ENCODE assay signal across 20 cellular contexts in the genomic region with DNA sequence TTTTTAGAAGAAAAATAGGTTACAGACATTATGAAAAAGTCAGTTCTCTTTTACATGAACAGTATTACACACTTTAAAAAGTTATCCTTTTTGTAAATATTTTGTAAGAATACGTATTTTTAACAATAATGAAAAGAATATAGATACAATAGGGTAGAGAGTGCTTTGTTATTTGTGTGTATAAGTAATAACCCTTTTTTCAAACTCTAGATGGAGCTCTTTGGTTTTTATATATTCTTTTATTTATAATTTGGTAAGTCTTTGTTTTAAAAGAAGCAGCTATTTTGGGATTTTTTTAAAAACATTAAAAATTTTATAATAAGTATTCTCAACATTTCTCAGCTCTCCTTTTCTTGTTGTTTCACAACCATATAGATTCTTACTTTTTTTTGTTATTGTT. TPM values are rescaled to one million over a fixed set of nuclear protein-coding genes. Genes with fewer than 3 reads are reported as not detected.
A peak's percentile ranks its signal among the peaks of the same experiment; 100 is the strongest.
DNase-seq lines count a peak whose midpoint lies in the region; ATAC-seq, FAIRE-seq and TF ChIP-seq lines count a peak whose summit lies in the region.
"Had no signal": no experiment of that assay in that cellular context is flagged by ENCODE, and none has a peak within 500 bp of the region (broad histone marks: within the 10 kb centered on the region; RNA-seq: fewer than 3 reads in every experiment).

No MANE protein-coding gene starts in this region.

- no peaks in the 10 kb centered on the region for H3K9me3 Mint-ChIP-seq in activated T-cell treated with anti-CD3 and anti-CD28 coated beads, Interleukin-2, amount 50 U/mL, for 72 hours
- H3K9me3 Mint-ChIP-seq: activated CD4-positive, alpha-beta memory T cell treated with anti-CD3 and anti-CD28 coated beads for 36 hours; activated T-helper 1 cell treated with anti-CD3 and anti-CD28 coated beads, Interleukin-12 subunit alpha, Interleukin-12 subunit beta, Interleukin-2, Interleukin-4 antibody, amounts not matched to agents 30 ng/mL and 10 ng/mL and 1 ng/mL, durations not matched to agents 14 hours and 24 hours and 36 hours; immature natural killer cell; mesothelial cell of epicardium had no signal

- H3K9me3 ChIP-seq in Peyer's patch = no peaks in the 10 kb centered on the region
- H3K9me3 ChIP-seq: BE2C, gastroesophageal sphincter had no signal

- H3K36me3 ChIP-seq in Peyer's patch = no peaks in the 10 kb centered on the region
- H3K36me3 ChIP-seq: BE2C, gastroesophageal sphincter had no signal

- H3K27me3 Mint-ChIP-seq in activated T-cell treated with anti-CD3 and anti-CD28 coated beads, Interleukin-2, amount 50 U/mL, for 72 hours (ENCODE audit: low read depth) = no peaks in the 10 kb centered on the region
- H3K27me3 Mint-ChIP-seq: activated CD4-positive, alpha-beta memory T cell treated with anti-CD3 and anti-CD28 coated beads for 36 hours had no signal

- H3K36me3 Mint-ChIP-seq in activated T-cell treated with anti-CD3 and anti-CD28 coated beads, Interleukin-2, amount 50 U/mL, for 72 hours (ENCODE audit: insufficient read depth in 2 of 2) = no peaks in the 10 kb centered on the region
- H3K36me3 Mint-ChIP-seq: activated CD4-positive, alpha-beta memory T cell treated with anti-CD3 and anti-CD28 coated beads for 36 hours; mesothelial cell of epicardium had no signal

- TF ChIP-seq POLR2A in Peyer's patch (IDR thresholded peaks at IDR 0.05) = no peak

- no peak overlapping the region for H3K27ac Mint-ChIP-seq in activated T-cell treated with anti-CD3 and anti-CD28 coated beads, Interleukin-2, amount 50 U/mL, for 72 hours
- H3K27ac Mint-ChIP-seq: activated CD4-positive, alpha-beta memory T cell treated with anti-CD3 and anti-CD28 coated beads for 36 hours; activated T-helper 1 cell treated with anti-CD3 and anti-CD28 coated beads, Interleukin-12 subunit alpha, Interleukin-12 subunit beta, Interleukin-2, Interleukin-4 antibody, amounts not matched to agents 30 ng/mL and 10 ng/mL and 1 ng/mL, durations not matched to agents 14 hours and 24 hours and 36 hours; immature natural killer cell had no signal

- peak; percentile 12 for TF ChIP-seq CTCF in astrocyte of the spinal cord (IDR thresholded peaks at IDR 0.05; ENCODE audit: low read depth, low read length)
- TF ChIP-seq CTCF in Peyer's patch (IDR thresholded peaks at IDR 0.05) = no peak

- no peaks in the 10 kb centered on the region for H3K4me1 Mint-ChIP-seq in activated T-cell treated with anti-CD3 and anti-CD28 coated beads, Interleukin-2, amount 50 U/mL, for 72 hours (ENCODE audit: low read depth)
- H3K4me1 Mint-ChIP-seq: immature natural killer cell had no signal

- peak; percentile 98 for FAIRE-seq in A204.1 (lab: Jason Lieb, UNC)

- H3K4me3 ChIP-seq in astrocyte of the spinal cord (ENCODE audit: low read depth, low read length) (no peak overlapping the region), Peyer's patch (no peak overlapping the region)
- H3K4me3 ChIP-seq: gastroesophageal sphincter had no signal

- no peak overlapping the region for H3K4me3 Mint-ChIP-seq in activated T-cell treated with anti-CD3 and anti-CD28 coated beads, Interleukin-2, amount 50 U/mL, for 72 hours
- H3K4me3 Mint-ChIP-seq: activated CD4-positive, alpha-beta memory T cell treated with anti-CD3 and anti-CD28 coated beads for 36 hours; activated T-helper 1 cell treated with anti-CD3 and anti-CD28 coated beads, Interleukin-12 subunit alpha, Interleukin-12 subunit beta, Interleukin-2, Interleukin-4 antibody, amounts not matched to agents 30 ng/mL and 10 ng/mL and 1 ng/mL, durations not matched to agents 14 hours and 24 hours and 36 hours; immature natural killer cell; mesothelial cell of epicardium had no signal

- no peak for ATAC-seq in activated T-cell treated with anti-CD3 and anti-CD28 coated beads, Interleukin-2, amount 50 U/mL, for 72 hours (replicated peaks in 1 of 2)
- ATAC-seq: gastroesophageal sphincter had no signal

- DNase-seq in GM03348 (ENCODE audit: low spot score) = peak; percentile 13
- DNase-seq in astrocyte of the spinal cord (ENCODE audit: low read depth, low spot score) = peak; percentile 19
- DNase-seq in inferior parietal cortex (ENCODE audit: extremely low spot score) = peak; percentile 15
- no peak for DNase-seq in EL
- no peak for DNase-seq in activated T-cell treated with anti-CD3 and anti-CD28 coated beads, Interleukin-2, amount 50 U/mL, for 72 hours
- no peak for DNase-seq in NCI-H345 (lab: John Stamatoyannopoulos, UW)
- no peak for DNase-seq in Peyer's patch
- DNase-seq: activated CD4-positive, alpha-beta memory T cell treated with anti-CD3 and anti-CD28 coated beads for 36 hours; amygdala; BE2C; DMS53; immature natural killer cell; NCI-H1436; RPMI8226; stimulated activated CD4-positive, alpha-beta T cell treated with anti-CD3 and anti-CD28 coated beads, Interleukin-12 subunit alpha, Interleukin-12 subunit beta, amount 100 ng/mL, for 4 hours had no signal

- in situ Hi-C loops in astrocyte of the spinal cord (cut with HindIII; ENCODE audit: low sequenced_read_pairs) = no loop called here

- no peaks in the 10 kb centered on the region for H3K4me1 ChIP-seq in Peyer's patch
- H3K4me1 ChIP-seq: BE2C had no signal

- no peak overlapping the region for H3K27ac ChIP-seq in Peyer's patch
- H3K27ac ChIP-seq: KMS-11 had no signal

- H3K27me3 ChIP-seq in Peyer's patch = no peaks in the 10 kb centered on the region
- H3K27me3 ChIP-seq: BE2C, gastroesophageal sphincter had no signal

RNA-seq across cellular contexts. Expression of a gene that starts 46.2 kb away (rescaled TPM):
- total RNA-seq in activated T-cell treated with anti-CD3 and anti-CD28 coated beads, Interleukin-2, amount 50 U/mL, for 72 hours = 10 to 100 TPM in 1 of 2 donors, 1 to 10 TPM in 1; 9.6 to 10.8 TPM
- total RNA-seq in Peyer's patch = 10 to 100 TPM in 2 of 4 donors, 1 to 10 TPM in 2; 8.4 to 14.0 (median 9.8) TPM

Comparison
In these comparisons a context has a peak if more than half of its experiments do, and no peak if none do; other contexts are left out.
1. DNase-seq: peak in GM03348 (single experiment), astrocyte of the spinal cord (single experiment) and inferior parietal cortex (single experiment); none in EL (single experiment), activated T-cell treated with anti-CD3 and anti-CD28 coated beads, Interleukin-2, amount 50 U/mL, for 72 hours (0 of 2), NCI-H345 (single experiment) and Peyer's patch (0 of 3).